11 cellular contexts compared by ENCODE assay signal in genomic region chr2:126482582-126483464, GRCh38.
DNase-seq lines count a peak whose midpoint lies in the region; ATAC-seq and TF ChIP-seq lines count a peak whose summit lies in the region.
"Had no signal": no experiment of that assay in that cellular context is flagged by ENCODE, and none has a peak within 500 bp of the region (broad histone marks: within the 10 kb centered on the region; RNA-seq: fewer than 3 reads in every experiment).

No MANE protein-coding gene starts in this region.

- TF ChIP-seq POLR2A in spleen (IDR thresholded peaks at IDR 0.05) = no peak

- no peaks in the 10 kb centered on the region for H3K36me3 ChIP-seq in spleen
- H3K36me3 ChIP-seq: SJSA1 had no signal

- H3K4me3 Mint-ChIP-seq in T-cell = no peak overlapping the region
- H3K4me3 Mint-ChIP-seq: CD4-positive, alpha-beta T cell had no signal

- peak in 1 of 11 experiments; percentile 17 for TF ChIP-seq CTCF in spleen (IDR thresholded peaks at IDR 0.05 in 8 of 11, conservative IDR thresholded peaks at IDR 0.05 in 3 of 11)

- no peaks in the 10 kb centered on the region for H3K9me3 Mint-ChIP-seq in T-cell

- CTCF ChIA-PET in T-cell (lab: Charles Lee) = interaction anchor here in 1 of 2 donors (0.9 kb wide), 1 partner anchor 70 kb away, joined by 3 read pairs; no protein-coding TSS in a partner anchor

- H3K27ac ChIP-seq in spleen = no peak overlapping the region
- no peak overlapping the region for H3K27ac ChIP-seq in substantia nigra (ENCODE audit: low read depth, low read length, poor library complexity, severe bottlenecking)
- H3K27ac ChIP-seq: SJSA1 had no signal

- DNase-seq in stimulated activated CD4-positive, alpha-beta T cell treated with anti-CD3 and anti-CD28 coated beads, Interleukin-15, amount 100 ng/mL, for 24 hours = peak; percentile 12
- no peak for DNase-seq in stimulated activated CD4-positive, alpha-beta T cell treated with anti-CD3 and anti-CD28 coated beads, Interleukin-4, amount 100 ng/mL, for 24 hours
- peak; percentile 25 for DNase-seq in Jurkat, Clone E6-1 (ENCODE audit: low read depth, low spot score)
- DNase-seq in dermis microvascular lymphatic vessel endothelial cell (ENCODE audit: low read depth in 2 of 2) (peak; percentile 4 to 7), spleen (no peak), substantia nigra (lab: John Stamatoyannopoulos, UW) (no peak), NCI-H1930 (lab: John Stamatoyannopoulos, UW) (no peak), T-cell (no peak)
- DNase-seq: CD4-positive, alpha-beta T cell; NCI-H1092 treated with DMSO at 0.1 percent for 48 hours had no signal

- no peaks in the 10 kb centered on the region for H3K4me1 ChIP-seq in spleen
- H3K4me1 ChIP-seq: SJSA1 had no signal

- H3K27me3 ChIP-seq in spleen (replicated peaks in 1 of 7) = no peaks in the 10 kb centered on the region
- H3K27me3 ChIP-seq: SJSA1 had no signal

- POLR2A ChIA-PET in T-cell (lab: Charles Lee) = no interaction called here

- H3K27me3 Mint-ChIP-seq in T-cell = peaks cover 10 to 16% of the 10 kb centered on the region in 2 donors

- no peak overlapping the region for H3K4me3 ChIP-seq in Jurkat, Clone E6-1 (ENCODE audit: low read length)
- H3K4me3 ChIP-seq in spleen = no peak overlapping the region
- H3K4me3 ChIP-seq: SJSA1 had no signal

- intact Hi-C loops in spleen (cut with DNase I; ENCODE audit: low total_unique reads) = no loop called here

- H3K9me3 ChIP-seq in spleen = peaks cover 0 to 10% (median 0%) of the 10 kb centered on the region in 8 donors
- H3K9me3 ChIP-seq: SJSA1 had no signal

- no peaks in the 10 kb centered on the region for H3K4me1 Mint-ChIP-seq in T-cell

- no peak overlapping the region for H3K27ac Mint-ChIP-seq in T-cell
- H3K27ac Mint-ChIP-seq: CD4-positive, alpha-beta T cell had no signal

- H3K36me3 Mint-ChIP-seq in T-cell = no peaks in the 10 kb centered on the region

- 82 to 91% (median 87%) methylated on average over 15 to 19 of the region's 19 CpGs for WGBS in spleen, 5 donors

- ATAC-seq in T-cell (replicated peaks in 1 of 4) = no peak

Comparison
In these comparisons a context has a peak if more than half of its experiments do, and no peak if none do; other contexts are left out.
1. DNase-seq: peak in stimulated activated CD4-positive, alpha-beta T cell treated with anti-CD3 and anti-CD28 coated beads, Interleukin-15, amount 100 ng/mL, for 24 hours (single experiment), Jurkat, Clone E6-1 (single experiment) and dermis microvascular lymphatic vessel endothelial cell (2 of 2); none in stimulated activated CD4-positive, alpha-beta T cell treated with anti-CD3 and anti-CD28 coated beads, Interleukin-4, amount 100 ng/mL, for 24 hours (single experiment), spleen (single experiment), substantia nigra (0 of 49), NCI-H1930 (0 of 2) and T-cell (0 of 34).